ENCODE assay signal across 16 cellular contexts in genomic region chr21:38795475-38795874, GRCh38.
"Had no signal": no experiment of that assay in that cellular context is flagged by ENCODE, and none has a peak within 500 bp of the region (broad histone marks: within the 10 kb centered on the region; RNA-seq: fewer than 3 reads in every experiment).

No MANE protein-coding gene starts in this region.

- H3K36me3 ChIP-seq: right atrium auricular region, stomach, upper lobe of left lung had no signal

- DNase-seq: activated CD4-positive, alpha-beta T cell treated with anti-CD3 and anti-CD28 coated beads, Interleukin-2, amount 10 ng/mL, durations not matched to agents 24 days and 14 days; activated CD8-positive, alpha-beta T cell treated with anti-CD3 and anti-CD28 coated beads, Interleukin-2, amount 10 ng/mL, durations not matched to agents 7 days and 5 days; activated naive CD4-positive, alpha-beta T cell treated with anti-CD3 and anti-CD28 coated beads for 36 hours; activated naive CD8-positive, alpha-beta T cell treated with anti-CD3 and anti-CD28 coated beads, Interleukin-2, amount 50 U/mL, for 24 hours; activated T-cell treated with anti-CD3 and anti-CD28 coated beads, Interleukin-2, amount 50 U/mL, for 4 hours; anterior cingulate cortex; caudate nucleus; foreskin keratinocyte; glutamatergic neuron; hippocampal formation; midbrain; stimulated activated CD4-positive, alpha-beta T cell treated with anti-CD3 and anti-CD28 coated beads, Interleukin-4, amount 100 ng/mL, for 1 hour; stomach; upper lobe of left lung had no signal

- H3K9me3 Mint-ChIP-seq: activated CD4-positive, alpha-beta T cell treated with anti-CD3 and anti-CD28 coated beads, Interleukin-2, amount 10 ng/mL, durations not matched to agents 24 days and 14 days; activated naive CD4-positive, alpha-beta T cell treated with anti-CD3 and anti-CD28 coated beads for 36 hours; activated naive CD8-positive, alpha-beta T cell treated with anti-CD3 and anti-CD28 coated beads, Interleukin-2, amount 50 U/mL, for 24 hours; activated T-cell treated with anti-CD3 and anti-CD28 coated beads, Interleukin-2, amount 50 U/mL, for 4 hours had no signal

- H3K27ac Mint-ChIP-seq: activated CD4-positive, alpha-beta T cell treated with anti-CD3 and anti-CD28 coated beads, Interleukin-2, amount 10 ng/mL, durations not matched to agents 24 days and 14 days; activated CD8-positive, alpha-beta T cell treated with anti-CD3 and anti-CD28 coated beads, Interleukin-2, amount 10 ng/mL, durations not matched to agents 7 days and 5 days; activated naive CD4-positive, alpha-beta T cell treated with anti-CD3 and anti-CD28 coated beads for 36 hours; activated naive CD8-positive, alpha-beta T cell treated with anti-CD3 and anti-CD28 coated beads, Interleukin-2, amount 50 U/mL, for 24 hours had no signal

- H3K27me3 Mint-ChIP-seq: activated CD4-positive, alpha-beta T cell treated with anti-CD3 and anti-CD28 coated beads, Interleukin-2, amount 10 ng/mL, durations not matched to agents 24 days and 14 days had no signal

- H3K4me3 Mint-ChIP-seq: activated CD4-positive, alpha-beta T cell treated with anti-CD3 and anti-CD28 coated beads, Interleukin-2, amount 10 ng/mL, durations not matched to agents 24 days and 14 days; activated CD8-positive, alpha-beta T cell treated with anti-CD3 and anti-CD28 coated beads, Interleukin-2, amount 10 ng/mL, durations not matched to agents 7 days and 5 days; activated naive CD4-positive, alpha-beta T cell treated with anti-CD3 and anti-CD28 coated beads for 36 hours; activated naive CD8-positive, alpha-beta T cell treated with anti-CD3 and anti-CD28 coated beads, Interleukin-2, amount 50 U/mL, for 24 hours; activated T-cell treated with anti-CD3 and anti-CD28 coated beads, Interleukin-2, amount 50 U/mL, for 4 hours had no signal

- H3K27me3 ChIP-seq: foreskin keratinocyte, right atrium auricular region, stomach, upper lobe of left lung had no signal

- H3K4me1 ChIP-seq: right atrium auricular region, upper lobe of left lung had no signal

- H3K36me3 Mint-ChIP-seq: brain had no signal

- H3K27ac ChIP-seq: foreskin keratinocyte, right atrium auricular region, stomach, upper lobe of left lung had no signal

- H3K9me3 ChIP-seq: stomach, upper lobe of left lung had no signal

- H3K4me3 ChIP-seq: right atrium auricular region, stomach, upper lobe of left lung had no signal

- ATAC-seq: activated CD8-positive, alpha-beta T cell treated with anti-CD3 and anti-CD28 coated beads, Interleukin-2, amount 10 ng/mL, durations not matched to agents 7 days and 5 days; activated naive CD8-positive, alpha-beta T cell treated with anti-CD3 and anti-CD28 coated beads, Interleukin-2, amount 50 U/mL, for 24 hours; activated T-cell treated with anti-CD3 and anti-CD28 coated beads, Interleukin-2, amount 50 U/mL, for 4 hours had no signal

- H3K4me1 Mint-ChIP-seq: brain had no signal
